ENCODE assay signal across 8 cellular contexts in the genomic region with DNA sequence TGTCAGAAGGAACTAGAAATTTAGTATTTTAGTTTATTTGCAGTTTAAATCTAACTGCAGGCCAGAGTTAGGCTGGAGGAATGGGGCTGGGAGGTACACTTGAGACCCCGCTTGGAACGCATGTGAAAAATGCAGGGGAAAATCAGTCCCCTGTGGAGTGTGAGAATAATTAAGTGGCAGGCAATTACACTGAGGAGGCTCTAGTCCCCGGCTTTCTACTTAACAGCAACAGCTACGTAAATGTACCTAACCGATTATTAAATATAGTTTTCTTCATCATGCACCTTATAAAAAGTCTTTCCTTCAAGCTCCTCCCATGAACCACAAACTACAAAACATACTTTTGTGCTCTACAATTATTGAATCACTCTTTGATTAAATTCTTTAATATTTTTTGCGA. TPM values are rescaled to one million over a fixed set of nuclear protein-coding genes. Genes with fewer than 3 reads are reported as not detected.
DNase-seq lines count a peak whose midpoint lies in the region; ATAC-seq, FAIRE-seq and TF ChIP-seq lines count a peak whose summit lies in the region.

No MANE protein-coding gene starts in this region.

- peaks cover 36% of the 10 kb centered on the region for H3K36me3 Mint-ChIP-seq in activated CD8-positive, alpha-beta T cell treated with anti-CD3 and anti-CD28 coated beads for 36 hours (ENCODE audit: low read depth)

- H3K4me2 ChIP-seq in BLaER1 = peak overlapping the region; percentile 88

- H3K4me1 Mint-ChIP-seq in activated CD8-positive, alpha-beta T cell treated with anti-CD3 and anti-CD28 coated beads for 36 hours (ENCODE audit: low read depth) = peaks cover 37% of the 10 kb centered on the region

- TF ChIP-seq CTCF in HL-60 (IDR thresholded peaks at IDR 0.05; ENCODE audit: insufficient read depth, low read length) (no peak), heart right ventricle (IDR thresholded peaks at IDR 0.05) (no peak), sigmoid colon (IDR thresholded peaks at IDR 0.05) (no peak)
- TF ChIP-seq CTCF in activated CD8-positive, alpha-beta T cell treated with anti-CD3 and anti-CD28 coated beads for 36 hours (IDR thresholded peaks at IDR 0.05) = no peak

- H3K27ac ChIP-seq in BLaER1 = peak overlapping the region; percentile 99
- H3K27ac ChIP-seq in HL-60 (replicated peaks) = peak overlapping the region; percentile 96
- peak overlapping the region; percentile 90 to 99 (median 97) for H3K27ac ChIP-seq in heart right ventricle
- peak overlapping the region; percentile 96 to 99 (median 97) for H3K27ac ChIP-seq in sigmoid colon

- no peak for DNase-seq in HL-60 (ENCODE audit: low read depth in 1 of 2, low spot score in 1 of 2)
- peak; percentile 7 for DNase-seq in activated CD8-positive, alpha-beta T cell treated with anti-CD3 and anti-CD28 coated beads for 36 hours
- DNase-seq in heart right ventricle = no peak
- no peak for DNase-seq in sigmoid colon
- no peak for DNase-seq in stimulated activated CD4-positive, alpha-beta T cell treated with anti-CD3 and anti-CD28 coated beads, Interleukin-4, amount 100 ng/mL, for 1 hour
- no peak for DNase-seq in ecto neural progenitor cell (ENCODE audit: low spot score)
- no peak for DNase-seq in HTR-8/SVneo (ENCODE audit: insufficient read length, low spot score)

- H3K27me3 ChIP-seq in BLaER1 (no peaks in the 10 kb centered on the region), HL-60 (ENCODE audit: insufficient read depth, poor library complexity, severe bottlenecking) (no peaks in the 10 kb centered on the region), heart right ventricle (no peaks in the 10 kb centered on the region), sigmoid colon (no peaks in the 10 kb centered on the region)

- WGBS in heart right ventricle, 2 donors = 7 to 10% methylated on average over 6 of the region's 6 CpGs
- WGBS in sigmoid colon, 2 donors = 10 to 15% methylated on average over 6 of the region's 6 CpGs

- H3K9ac ChIP-seq in BLaER1 = peak overlapping the region; percentile 99

- H3K4me3 Mint-ChIP-seq in activated CD8-positive, alpha-beta T cell treated with anti-CD3 and anti-CD28 coated beads for 36 hours = peak overlapping the region; percentile 95

- H3K36me3 ChIP-seq in BLaER1 (peaks cover 44% of the 10 kb centered on the region), heart right ventricle (peaks cover 0 to 29% (median 13%) of the 10 kb centered on the region in 9 donors), sigmoid colon (peaks cover 0 to 7% (median 0%) of the 10 kb centered on the region in 4 donors)

- intact Hi-C loops in activated CD8-positive, alpha-beta T cell treated with anti-CD3 and anti-CD28 coated beads for 36 hours (cut with micrococcal nuclease) = no loop called here
- intact Hi-C loops in heart right ventricle (cut with DNase I) = loop anchor here in 3 of 10 donors (2.0 kb wide), 2 partner anchors 30 to 68 kb away; a partner anchor contains a TSS
- intact Hi-C loops in sigmoid colon (cut with DNase I) = loop anchor here (10.0 kb wide), 1 partner anchor 176 kb away; a partner anchor contains a TSS

- H3K27me3 Mint-ChIP-seq in activated CD8-positive, alpha-beta T cell treated with anti-CD3 and anti-CD28 coated beads for 36 hours = no peaks in the 10 kb centered on the region

- H4K20me1 ChIP-seq in BLaER1 = no peaks in the 10 kb centered on the region

- H3K27ac Mint-ChIP-seq in activated CD8-positive, alpha-beta T cell treated with anti-CD3 and anti-CD28 coated beads for 36 hours = peak overlapping the region; percentile 99

- no peak for FAIRE-seq in HTR-8/SVneo (lab: Jason Lieb, UNC)

- H3K4me3 ChIP-seq in BLaER1 = peak overlapping the region; percentile 91
- H3K4me3 ChIP-seq in HL-60 (replicated peaks; ENCODE audit: insufficient read depth, low read length) = peak overlapping the region; percentile 56
- peak overlapping the region; percentile 63 to 91 (median 82) for H3K4me3 ChIP-seq in heart right ventricle
- peak overlapping the region; percentile 76 to 79 (median 76) for H3K4me3 ChIP-seq in sigmoid colon

- no peak for TF ChIP-seq EP300 in sigmoid colon (IDR thresholded peaks at IDR 0.05)

- ATAC-seq in activated CD8-positive, alpha-beta T cell treated with anti-CD3 and anti-CD28 coated beads for 36 hours = no peak
- ATAC-seq in heart right ventricle = peak in 2 of 8 donors; percentile 32 to 35

- POLR2A ChIA-PET in activated CD8-positive, alpha-beta T cell treated with anti-CD3 and anti-CD28 coated beads for 36 hours (lab: Charles Lee) = interaction anchor here (0.7 to 2.2 kb wide), 9 partner anchors 10 to 349 kb away, joined by 3 to 15 read pairs (median 4); a partner anchor contains a TSS

- TF ChIP-seq POLR2A in sigmoid colon (IDR thresholded peaks at IDR 0.05) = no peak

- H3K9me3 Mint-ChIP-seq in activated CD8-positive, alpha-beta T cell treated with anti-CD3 and anti-CD28 coated beads for 36 hours = peaks cover 11% of the 10 kb centered on the region

- CTCF ChIA-PET in activated CD8-positive, alpha-beta T cell treated with anti-CD3 and anti-CD28 coated beads for 36 hours (lab: Charles Lee) = interaction anchor here (0.6 to 1.8 kb wide), 5 partner anchors 11 to 329 kb away, joined by 3 to 4 read pairs (median 4); no protein-coding TSS in a partner anchor

- H3K4me1 ChIP-seq in BLaER1 = peaks cover 15% of the 10 kb centered on the region
- peaks cover 0 to 25% (median 20%) of the 10 kb centered on the region in 9 donors for H3K4me1 ChIP-seq in heart right ventricle
- peaks cover 0 to 21% (median 20%) of the 10 kb centered on the region in 4 donors for H3K4me1 ChIP-seq in sigmoid colon

- H3K9me3 ChIP-seq in BLaER1 = peaks cover 63% of the 10 kb centered on the region
- H3K9me3 ChIP-seq in heart right ventricle = peaks cover 0 to 18% (median 0%) of the 10 kb centered on the region in 11 donors
- no peaks in the 10 kb centered on the region for H3K9me3 ChIP-seq in sigmoid colon

RNA-seq across cellular contexts. Expression of a gene that starts 0.8 kb away (rescaled TPM):
- total RNA-seq in activated CD8-positive, alpha-beta T cell treated with anti-CD3 and anti-CD28 coated beads for 36 hours = 1 to 10 TPM; 9.2 to 9.3 TPM
- 1 to 10 TPM; 4.1 to 5.7 (median 4.9) TPM for total RNA-seq in heart right ventricle
- 1 to 10 TPM; 1.8 to 6.2 TPM for polyA plus RNA-seq in heart right ventricle
- 10 to 100 TPM; 11.9 to 25.2 (median 17.9) TPM for total RNA-seq in sigmoid colon
- 1 to 10 TPM; 1.4 to 6.3 (median 3.6) TPM for polyA plus RNA-seq in sigmoid colon

RNA-seq across cellular contexts. Expression of a gene that starts 30.4 kb away (rescaled TPM):
- 10 to 100 TPM; 17.7 to 18.9 TPM for total RNA-seq in activated CD8-positive, alpha-beta T cell treated with anti-CD3 and anti-CD28 coated beads for 36 hours
- total RNA-seq in heart right ventricle = 1 to 10 TPM in 9 of 10 donors, under 1 TPM in 1; 0.93 to 4.4 (median 2.3) TPM
- polyA plus RNA-seq in heart right ventricle = 1 to 10 TPM; 1.7 to 4.1 TPM
- 1 to 10 TPM; 3.9 to 7.9 (median 5.5) TPM for total RNA-seq in sigmoid colon
- 1 to 10 TPM; 2.3 to 5.8 (median 2.4) TPM for polyA plus RNA-seq in sigmoid colon
